In genomic region chr3:193791041-193792032, GRCh38 we compare ENCODE assay signal across 16 cellular contexts.
DNase-seq lines count a peak whose midpoint lies in the region; ATAC-seq and TF ChIP-seq lines count a peak whose summit lies in the region.
"Had no signal": no experiment of that assay in that cellular context is flagged by ENCODE, and none has a peak within 500 bp of the region (broad histone marks: within the 10 kb centered on the region; RNA-seq: fewer than 3 reads in every experiment).

No MANE protein-coding gene starts in this region.

- no peaks in the 10 kb centered on the region for H3K23me2 ChIP-seq in H9 (ENCODE audit: insufficient read length, low read depth, low read length, poor library complexity, severe bottlenecking)

- H4K12ac ChIP-seq in trophoblast cell (ENCODE audit: low read depth, low read length) = no peak overlapping the region

- no peak overlapping the region for H3T11ph ChIP-seq in H9 (ENCODE audit: low read length)

- no peak overlapping the region for H2BK15ac ChIP-seq in H9 (ENCODE audit: low read depth, low read length)

- H3K36me3 Mint-ChIP-seq in H9 (ENCODE audit: insufficient read depth in 1 of 3, low read depth in 3 of 3) = peaks cover 0 to 4% (median 0%) of the 10 kb centered on the region in 3 experiments; a peak in 1 of 7 replicates
- H3K36me3 Mint-ChIP-seq in activated naive CD4-positive, alpha-beta T cell treated with anti-CD3 and anti-CD28 coated beads, Interleukin-2, amount 50 U/mL, for 72 hours = no peaks in the 10 kb centered on the region
- H3K36me3 Mint-ChIP-seq: memory B cell had no signal

- H4K20me1 ChIP-seq in H9 (ENCODE audit: control insufficient read depth, insufficient read depth, insufficient read length) = no peaks in the 10 kb centered on the region
- H4K20me1 ChIP-seq: BLaER1 treated with 17β-estradiol and CSF1 and Interleukin-3, amounts not matched to agents 10 nM and 100 nM had no signal

- H3K18ac ChIP-seq in H9 (ENCODE audit: insufficient read length, low read depth, low read length) (no peak overlapping the region), trophoblast cell (ENCODE audit: low read length) (no peak overlapping the region)

- H3K36me3 ChIP-seq in trophoblast cell (ENCODE audit: control insufficient read depth in 1 of 2, insufficient read depth in 2 of 2, low read length in 2 of 2) = no peaks in the 10 kb centered on the region
- no peaks in the 10 kb centered on the region for H3K36me3 ChIP-seq in brain microvascular endothelial cell (replicated peaks)
- H3K36me3 ChIP-seq: BLaER1 treated with 17β-estradiol and CSF1 and Interleukin-3, amounts not matched to agents 10 nM and 100 nM; WERI-Rb-1 had no signal

- H3K9me3 ChIP-seq in H9 (ENCODE audit: control insufficient read depth, low read depth, low read length) (no peaks in the 10 kb centered on the region), trophoblast cell (ENCODE audit: insufficient read depth, low read depth, low read length) (no peaks in the 10 kb centered on the region)
- H3K9me3 ChIP-seq: BLaER1 treated with 17β-estradiol and CSF1 and Interleukin-3, amounts not matched to agents 10 nM and 100 nM had no signal

- H2BK5ac ChIP-seq in H9 (ENCODE audit: insufficient read length, low read length) (no peak overlapping the region), trophoblast cell (ENCODE audit: low read depth, low read length, poor library complexity) (no peak overlapping the region)

- DNase-seq in H9 = peak; percentile 52
- DNase-seq in NCI-H510A (lab: John Stamatoyannopoulos, UW) = peak; percentile 90
- peak; percentile 77 to 91 for DNase-seq in trophoblast cell
- DNase-seq in brain microvascular endothelial cell = no peak
- DNase-seq in activated naive CD4-positive, alpha-beta T cell treated with anti-CD3 and anti-CD28 coated beads, Interleukin-2, amount 50 U/mL, for 72 hours (ENCODE audit: low spot score in 2 of 2) = no peak
- DNase-seq in mesenteric fat pad (ENCODE audit: low spot score) = no peak
- DNase-seq: NCI-H446; SHP77 treated with DMSO at 0.1 percent for 48 hours; stimulated activated CD4-positive, alpha-beta T cell treated with anti-CD3 and anti-CD28 coated beads, Interleukin-2, amount 100 ng/mL, for 48 hours; stimulated activated naive CD4-positive, alpha-beta T cell treated with Interleukin-2 at 50 U/mL for 16 hours; WERI-Rb-1 had no signal

- peak overlapping the region in 1 of 3 experiments; percentile 41; a peak in 2 of 7 replicates for H3K27ac Mint-ChIP-seq in H9
- H3K27ac Mint-ChIP-seq in activated naive CD4-positive, alpha-beta T cell treated with anti-CD3 and anti-CD28 coated beads, Interleukin-2, amount 50 U/mL, for 72 hours = no peak overlapping the region
- H3K27ac Mint-ChIP-seq: memory B cell had no signal

- H2BK12ac ChIP-seq in H9 (ENCODE audit: insufficient read length, low read depth, low read length) = no peak overlapping the region
- peak overlapping the region; percentile 20 for H2BK12ac ChIP-seq in trophoblast cell (ENCODE audit: low read length)

- H3K27ac ChIP-seq in H9 (ENCODE audit: insufficient read length, low read depth, low read length) = no peak overlapping the region
- no peak overlapping the region for H3K27ac ChIP-seq in trophoblast cell (ENCODE audit: low read depth, low read length)
- no peak overlapping the region for H3K27ac ChIP-seq in brain microvascular endothelial cell
- H3K27ac ChIP-seq: BLaER1 treated with 17β-estradiol and CSF1 and Interleukin-3, amounts not matched to agents 10 nM and 100 nM; KMS-11; WERI-Rb-1 had no signal

- no peak overlapping the region for H2BK20ac ChIP-seq in H9 (ENCODE audit: low read depth, low read length, poor library complexity, severe bottlenecking)

- no peak overlapping the region for H4K5ac ChIP-seq in H9 (ENCODE audit: insufficient read length, low read depth, low read length)

- H2BK120ac ChIP-seq in H9 (ENCODE audit: low read depth, low read length, poor library complexity, severe bottlenecking) (no peak overlapping the region), trophoblast cell (ENCODE audit: insufficient read depth, low read length, poor library complexity) (peak overlapping the region; percentile 24)

- in situ Hi-C loops in brain microvascular endothelial cell (cut with HindIII; ENCODE audit: low pct_ligation_motif_present, low sequenced_read_pairs) = no loop called here

- no peak for TF ChIP-seq CTCF in H9 (conservative IDR thresholded peaks at IDR 0.05)
- TF ChIP-seq CTCF in brain microvascular endothelial cell (IDR thresholded peaks at IDR 0.05; ENCODE audit: low read depth, low read length, missing control alignments) = no peak

- peaks cover 53 to 66% of the 10 kb centered on the region in 2 experiments for H3K4me1 Mint-ChIP-seq in H9

- H4K8ac ChIP-seq in H9 (replicated peaks; ENCODE audit: insufficient read length, low read depth, low read length) (no peak overlapping the region), trophoblast cell (ENCODE audit: low read depth, low read length) (no peak overlapping the region)

- no peak overlapping the region for H3K14ac ChIP-seq in H9 (ENCODE audit: insufficient read depth, low read length)
- H3K14ac ChIP-seq in trophoblast cell (ENCODE audit: low read length) = peak overlapping the region; percentile 14

- no peaks in the 10 kb centered on the region for H3K79me1 ChIP-seq in H9 (ENCODE audit: insufficient read depth, low read depth, low read length, poor library complexity, severe bottlenecking)
- H3K79me1 ChIP-seq in trophoblast cell (ENCODE audit: low read length) = peaks cover 25% of the 10 kb centered on the region

- H3K4me3 ChIP-seq in trophoblast cell (ENCODE audit: low read depth, low read length) = no peak overlapping the region
- H3K4me3 ChIP-seq in brain microvascular endothelial cell (ENCODE audit: low read depth, low read length) = no peak overlapping the region
- H3K4me3 ChIP-seq: BLaER1 treated with 17β-estradiol and CSF1 and Interleukin-3, amounts not matched to agents 10 nM and 100 nM had no signal

- H2AFZ ChIP-seq in H9 (ENCODE audit: low read length) = no peak overlapping the region
- H2AFZ ChIP-seq in trophoblast cell (ENCODE audit: insufficient read depth, low read length, poor library complexity) = no peak overlapping the region

- no peak overlapping the region for H3K4ac ChIP-seq in H9 (ENCODE audit: low read depth, low read length)
- H3K4ac ChIP-seq in trophoblast cell (ENCODE audit: low read depth, low read length) = no peak overlapping the region

- H3K9me3 Mint-ChIP-seq in H9 = peaks cover 0 to 4% of the 10 kb centered on the region in 2 experiments; a peak in 2 of 5 replicates
- H3K9me3 Mint-ChIP-seq in activated naive CD4-positive, alpha-beta T cell treated with anti-CD3 and anti-CD28 coated beads, Interleukin-2, amount 50 U/mL, for 72 hours = no peaks in the 10 kb centered on the region
- H3K9me3 Mint-ChIP-seq: memory B cell had no signal

- H3K27me3 ChIP-seq in H9 (ENCODE audit: insufficient read depth, low read length) (peaks cover 6% of the 10 kb centered on the region; the same call in 1 of the 2 replicates), trophoblast cell (ENCODE audit: insufficient read depth, low read length) (no peaks in the 10 kb centered on the region), brain microvascular endothelial cell (replicated peaks) (peaks cover 80% of the 10 kb centered on the region)
- H3K27me3 ChIP-seq: BLaER1 treated with 17β-estradiol and CSF1 and Interleukin-3, amounts not matched to agents 10 nM and 100 nM had no signal

- H3K4me3 Mint-ChIP-seq in H9 = no peak overlapping the region
- H3K4me3 Mint-ChIP-seq: memory B cell had no signal

- H3K4me2 ChIP-seq in H9 (ENCODE audit: insufficient read depth, insufficient read length, low read length) (no peak overlapping the region), trophoblast cell (ENCODE audit: low read length) (no peak overlapping the region)
- H3K4me2 ChIP-seq: BLaER1 treated with 17β-estradiol and CSF1 and Interleukin-3, amounts not matched to agents 10 nM and 100 nM; KMS-11 had no signal

- peaks cover 48% of the 10 kb centered on the region for H3K27me3 Mint-ChIP-seq in H9 (ENCODE audit: low read depth)

- WGBS in H9 (ENCODE audit: extremely low coverage, insufficient read length, low lambda C conversion rate) = no CpG with 5 or more reads among the region's 17 CpGs
- no CpG with 5 or more reads among the region's 17 CpGs for WGBS in trophoblast cell (ENCODE audit: extremely low coverage, insufficient coverage, insufficient read length)

- peak; percentile 97 for ATAC-seq in esophagus mucosa
- ATAC-seq in activated naive CD4-positive, alpha-beta T cell treated with anti-CD3 and anti-CD28 coated beads, Interleukin-2, amount 50 U/mL, for 72 hours = no peak
- no peak for ATAC-seq in HG02973 (IDR thresholded peaks at IDR 0.05; ENCODE audit: unreplicated experiment)

- H3K9ac ChIP-seq in H9 (ENCODE audit: extremely low read depth, insufficient read length, low read length) (no peak overlapping the region), trophoblast cell (ENCODE audit: low read length) (no peak overlapping the region)
- H3K9ac ChIP-seq: BLaER1 treated with 17β-estradiol and CSF1 and Interleukin-3, amounts not matched to agents 10 nM and 100 nM; KMS-11 had no signal

- H3K56ac ChIP-seq in H9 (ENCODE audit: insufficient read length, low read depth, low read length) = no peak overlapping the region

- no peak overlapping the region for H4K91ac ChIP-seq in H9 (ENCODE audit: insufficient read length, low read depth, low read length)
- peak overlapping the region; percentile 51 for H4K91ac ChIP-seq in trophoblast cell (ENCODE audit: low read depth, low read length)

- no peaks in the 10 kb centered on the region for H3K79me2 ChIP-seq in H9 (ENCODE audit: insufficient read depth, low read length)
- H3K79me2 ChIP-seq in trophoblast cell (ENCODE audit: control insufficient read depth, insufficient read depth, low read length, poor library complexity) = no peaks in the 10 kb centered on the region

- H2AK5ac ChIP-seq in H9 (ENCODE audit: insufficient read length, low read length) (no peak overlapping the region), trophoblast cell (ENCODE audit: low read length) (peak overlapping the region; percentile 11)

- H3K4me1 ChIP-seq in H9 (ENCODE audit: insufficient read depth, low read length) (peaks cover 9% of the 10 kb centered on the region; the same call in 1 of the 2 replicates), trophoblast cell (ENCODE audit: control insufficient read depth in 1 of 2, insufficient read depth in 2 of 2, low read length in 2 of 2) (peaks cover 21 to 40% of the 10 kb centered on the region in 2 experiments)

- no peak overlapping the region for H3K23ac ChIP-seq in H9 (ENCODE audit: insufficient read length, low read depth, low read length)
- H3K23ac ChIP-seq in trophoblast cell (ENCODE audit: low read length) = no peak overlapping the region

Comparison
In these comparisons a context has a peak if more than half of its experiments do, and no peak if none do; other contexts are left out.
1. DNase-seq: peak in H9 (single experiment), NCI-H510A (single experiment) and trophoblast cell (2 of 2); none in brain microvascular endothelial cell (single experiment), activated naive CD4-positive, alpha-beta T cell treated with anti-CD3 and anti-CD28 coated beads, Interleukin-2, amount 50 U/mL, for 72 hours (0 of 2) and mesenteric fat pad (single experiment).